In genomic region chr13:76942363-76942762, GRCh38 we compare ENCODE assay signal across 34 cellular contexts. TPM values are rescaled to one million over a fixed set of nuclear protein-coding genes. Genes with fewer than 3 reads are reported as not detected.
DNase-seq lines count a peak whose midpoint lies in the region; ATAC-seq and TF ChIP-seq lines count a peak whose summit lies in the region.
"Had no signal": no experiment of that assay in that cellular context is flagged by ENCODE, and none has a peak within 500 bp of the region (broad histone marks: within the 10 kb centered on the region; RNA-seq: fewer than 3 reads in every experiment).

No MANE protein-coding gene starts in this region.

- DNase-seq in kidney tubule cell (ENCODE audit: low spot score): peak; percentile 20
- DNase-seq in Peyer's patch: no peak
- DNase-seq in T-helper 2 cell: no peak
- DNase-seq in NCI-H526 treated with DMSO at 0.1 percent for 48 hours (lab: John Stamatoyannopoulos, UW): no peak
- no peak for DNase-seq in NK-92 (lab: John Stamatoyannopoulos, UW; ENCODE audit: unreplicated experiment)
- DNase-seq: 8988T; ACHN; CD4-positive, alpha-beta T cell; COR-L47; DMS53; GOT3; HCEC 1CT; Kasumi-1; NCI-H1092 treated with DMSO at 0.1 percent for 48 hours; NCI-H1436; NCI-H187; NCI-H2081 treated with DMSO at 0.1 percent for 48 hours; NCI-H2171; NCI-H226; NCI-H510A; NCI-H774; NK-92 treated with Interleukin-12 subunit alpha and Interleukin-12 subunit beta, amount 100 ng/mL, for 24 hours; PC-3 had no signal

- no peaks in the 10 kb centered on the region for H3K36me3 ChIP-seq in BLaER1 treated with 17β-estradiol and CSF1 and Interleukin-3, amounts not matched to agents 10 nM and 100 nM
- H3K36me3 ChIP-seq in Peyer's patch: no peaks in the 10 kb centered on the region
- H3K36me3 ChIP-seq: BLaER1, SJSA1 had no signal

- no peak overlapping the region for H3K27ac ChIP-seq in BLaER1 treated with 17β-estradiol and CSF1 and Interleukin-3, amounts not matched to agents 10 nM and 100 nM
- H3K27ac ChIP-seq in Peyer's patch: no peak overlapping the region
- H3K27ac ChIP-seq: BLaER1, SJSA1 had no signal

- H3K27me3 ChIP-seq in BLaER1 treated with 17β-estradiol and CSF1 and Interleukin-3, amounts not matched to agents 10 nM and 100 nM: no peaks in the 10 kb centered on the region
- H3K27me3 ChIP-seq in Peyer's patch: no peaks in the 10 kb centered on the region
- H3K27me3 ChIP-seq: BLaER1, SJSA1 had no signal

- ATAC-seq in GM18867 (IDR thresholded peaks at IDR 0.05; ENCODE audit: unreplicated experiment): peak; percentile 65
- ATAC-seq in HG03442 (IDR thresholded peaks at IDR 0.05; ENCODE audit: unreplicated experiment): peak; percentile 50
- ATAC-seq: K562, PC-3, Right ventricle myocardium inferior had no signal

- no peak overlapping the region for H3K9ac ChIP-seq in BLaER1 treated with 17β-estradiol and CSF1 and Interleukin-3, amounts not matched to agents 10 nM and 100 nM
- H3K9ac ChIP-seq: BLaER1 had no signal

- peaks cover 0 to 10% (median 4%) of the 10 kb centered on the region in 11 experiments; a peak in 7 of 22 replicates for H3K9me3 ChIP-seq in BLaER1 treated with 17β-estradiol and CSF1 and Interleukin-3, amounts not matched to agents 10 nM and 100 nM (replicated peaks in 1 of 11)
- H3K9me3 ChIP-seq in Peyer's patch: no peaks in the 10 kb centered on the region
- H3K9me3 ChIP-seq: SJSA1 had no signal

- H3K4me1 ChIP-seq in BLaER1 treated with 17β-estradiol and CSF1 and Interleukin-3, amounts not matched to agents 10 nM and 100 nM: peaks cover 14 to 100% (median 28%) of the 10 kb centered on the region in 10 experiments
- no peaks in the 10 kb centered on the region for H3K4me1 ChIP-seq in Peyer's patch
- H3K4me1 ChIP-seq: SJSA1 had no signal

- no peak for TF ChIP-seq CTCF in Peyer's patch (IDR thresholded peaks at IDR 0.05)

- H4K20me1 ChIP-seq in BLaER1 treated with 17β-estradiol and CSF1 and Interleukin-3, amounts not matched to agents 10 nM and 100 nM: no peaks in the 10 kb centered on the region
- H4K20me1 ChIP-seq: BLaER1 had no signal

- no peak for TF ChIP-seq POLR2A in Peyer's patch (IDR thresholded peaks at IDR 0.05)

- H3K4me2 ChIP-seq in BLaER1 treated with 17β-estradiol and CSF1 and Interleukin-3, amounts not matched to agents 10 nM and 100 nM: peak overlapping the region in 7 of 11 experiments; percentile 38 to 87 (median 55); a peak in 10 of 22 replicates

- H3K4me3 ChIP-seq in BLaER1 treated with 17β-estradiol and CSF1 and Interleukin-3, amounts not matched to agents 10 nM and 100 nM: no peak overlapping the region
- no peak overlapping the region for H3K4me3 ChIP-seq in Peyer's patch
- H3K4me3 ChIP-seq: BLaER1, K562, SJSA1 had no signal

RNA-seq across cellular contexts. Expression of gene ACOD1, which starts 5.9 kb away (rescaled TPM):
- total RNA-seq in Peyer's patch: not detected
- total RNA-seq: CD4-positive, alpha-beta T cell; Daoy; G401; K562; M059J; PC-3; Right ventricle myocardium inferior; RPMI7951; SJSA1 had no signal

RNA-seq across cellular contexts. Expression of gene CLN5, which starts 49.5 kb away (rescaled TPM):
- total RNA-seq in Peyer's patch: 10 to 100 TPM in 3 of 4 donors, 1 to 10 TPM in 1; 9.1 to 24.3 (median 21.6) TPM

RNA-seq across cellular contexts. Expression of gene KCTD12, which starts 56.2 kb away (rescaled TPM):
- 10 to 100 TPM; 11.4 to 47.0 (median 21.3) TPM for total RNA-seq in Peyer's patch
